ENCODE assay signal across 1 cellular context in the genomic region with DNA sequence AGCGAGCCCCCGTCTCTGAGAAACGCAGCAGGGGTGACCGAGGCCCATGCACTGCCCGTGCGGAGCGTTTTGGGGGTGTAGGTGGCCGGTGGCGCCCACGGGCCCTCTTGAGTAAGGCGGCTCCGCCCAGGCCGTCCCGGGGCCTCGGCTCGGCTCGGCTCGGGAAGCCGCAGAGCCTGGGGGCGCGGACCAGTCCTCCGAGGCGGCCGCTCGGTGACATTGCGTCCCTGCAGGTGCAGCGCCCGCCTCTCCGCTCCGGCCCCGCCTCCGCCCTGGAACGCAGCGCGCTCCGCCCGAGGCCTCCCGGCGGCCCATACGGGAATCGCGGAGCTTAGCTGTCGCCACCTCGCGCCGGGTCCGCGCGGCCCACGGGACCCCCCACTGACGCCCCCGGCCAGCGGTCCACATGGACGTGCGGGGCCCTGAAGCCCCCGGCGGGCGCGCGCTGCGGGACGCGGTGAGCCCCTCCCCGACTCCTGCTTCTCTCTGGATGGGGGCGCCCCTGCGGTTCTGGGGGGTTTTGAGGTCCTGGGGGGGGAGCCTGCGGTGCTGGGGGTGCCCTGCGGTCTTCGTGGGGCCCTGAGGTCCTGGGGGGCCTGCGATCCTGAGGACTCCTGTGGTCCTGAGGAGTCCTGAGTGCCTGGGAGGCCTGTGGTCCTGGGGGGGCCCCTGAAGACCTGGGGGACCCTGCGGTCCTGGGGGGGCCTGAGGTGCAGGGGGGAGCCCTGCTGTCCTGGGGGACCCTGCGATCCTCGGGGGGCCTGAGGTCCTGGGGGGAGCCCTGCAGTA.
TF ChIP-seq lines count a peak whose summit lies in the region.

A gene (plus strand): TSS at position 314 of the 789 bp plus-strand sequence. CDS start 93 bp downstream, at position 407.

TF ChIP-seq in HepG2, 621 proteins besides CTCF, POLR2A, EP300 and RAD21 (continued from another document and continues in another):
- TF ChIP-seq DMAP1 (CRISPR knock-in tag; IDR thresholded peaks at IDR 0.05), result no peak
- TF ChIP-seq ZSCAN22 (CRISPR knock-in tag; IDR thresholded peaks at IDR 0.05), result 0 out of 2 replicates have a peak, but pooled peaks have one; percentile 30
- no peak for TF ChIP-seq ZNF577 (CRISPR knock-in tag; IDR thresholded peaks at IDR 0.05; ENCODE audit: borderline replicate concordance, low read depth)
- TF ChIP-seq, protein P1, sequence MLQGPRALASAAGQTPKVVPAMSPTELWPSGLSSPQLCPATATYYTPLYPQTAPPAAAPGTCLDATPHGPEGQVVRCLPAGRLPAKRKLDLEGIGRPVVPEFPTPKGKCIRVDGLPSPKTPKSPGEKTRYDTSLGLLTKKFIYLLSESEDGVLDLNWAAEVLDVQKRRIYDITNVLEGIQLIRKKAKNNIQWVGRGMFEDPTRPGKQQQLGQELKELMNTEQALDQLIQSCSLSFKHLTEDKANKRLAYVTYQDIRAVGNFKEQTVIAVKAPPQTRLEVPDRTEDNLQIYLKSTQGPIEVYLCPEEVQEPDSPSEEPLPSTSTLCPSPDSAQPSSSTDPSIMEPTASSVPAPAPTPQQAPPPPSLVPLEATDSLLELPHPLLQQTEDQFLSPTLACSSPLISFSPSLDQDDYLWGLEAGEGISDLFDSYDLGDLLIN (CRISPR knock-in tag; IDR thresholded peaks at IDR 0.05; ENCODE audit: borderline replicate concordance), result peak; percentile 26; the same call in 1 of the 2 replicates
- TF ChIP-seq, protein P2, sequence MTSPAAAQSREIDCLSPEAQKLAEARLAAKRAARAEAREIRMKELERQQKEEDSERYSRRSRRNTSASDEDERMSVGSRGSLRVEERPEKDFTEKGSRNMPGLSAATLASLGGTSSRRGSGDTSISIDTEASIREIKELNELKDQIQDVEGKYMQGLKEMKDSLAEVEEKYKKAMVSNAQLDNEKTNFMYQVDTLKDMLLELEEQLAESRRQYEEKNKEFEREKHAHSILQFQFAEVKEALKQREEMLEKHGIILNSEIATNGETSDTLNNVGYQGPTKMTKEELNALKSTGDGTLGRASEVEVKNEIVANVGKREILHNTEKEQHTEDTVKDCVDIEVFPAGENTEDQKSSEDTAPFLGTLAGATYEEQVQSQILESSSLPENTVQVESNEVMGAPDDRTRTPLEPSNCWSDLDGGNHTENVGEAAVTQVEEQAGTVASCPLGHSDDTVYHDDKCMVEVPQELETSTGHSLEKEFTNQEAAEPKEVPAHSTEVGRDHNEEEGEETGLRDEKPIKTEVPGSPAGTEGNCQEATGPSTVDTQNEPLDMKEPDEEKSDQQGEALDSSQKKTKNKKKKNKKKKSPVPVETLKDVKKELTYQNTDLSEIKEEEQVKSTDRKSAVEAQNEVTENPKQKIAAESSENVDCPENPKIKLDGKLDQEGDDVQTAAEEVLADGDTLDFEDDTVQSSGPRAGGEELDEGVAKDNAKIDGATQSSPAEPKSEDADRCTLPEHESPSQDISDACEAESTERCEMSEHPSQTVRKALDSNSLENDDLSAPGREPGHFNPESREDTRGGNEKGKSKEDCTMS (CRISPR knock-in tag; conservative IDR thresholded peaks at IDR 0.05), result no peak
- no peak for TF ChIP-seq YEATS2 (CRISPR knock-in tag; IDR thresholded peaks at IDR 0.05; ENCODE audit: borderline replicate concordance)
- no peak for TF ChIP-seq RAD51 (IDR thresholded peaks at IDR 0.05; ENCODE audit: borderline replicate concordance)
- peak; percentile 55 for TF ChIP-seq MED8 (CRISPR knock-in tag; IDR thresholded peaks at IDR 0.05; ENCODE audit: insufficient replicate concordance)
- TF ChIP-seq RCOR2 (CRISPR knock-in tag; IDR thresholded peaks at IDR 0.05), result no peak
- no peak for TF ChIP-seq POLR2AphosphoS2 (IDR thresholded peaks at IDR 0.05; ENCODE audit: low read depth, low read length)
- no peak for TF ChIP-seq FOXK2 (IDR thresholded peaks at IDR 0.05)
- TF ChIP-seq SPEN (CRISPR knock-in tag; IDR thresholded peaks at IDR 0.05; ENCODE audit: low read depth), result 0 out of 2 replicates have a peak, but pooled peaks have one; percentile 33
- TF ChIP-seq TSC22D2 (CRISPR knock-in tag; IDR thresholded peaks at IDR 0.05; ENCODE audit: borderline replicate concordance), result no peak
- no peak for TF ChIP-seq KLF11 (CRISPR knock-in tag; IDR thresholded peaks at IDR 0.05)
- TF ChIP-seq MBNL3 (CRISPR knock-in tag; conservative IDR thresholded peaks at IDR 0.05), result no peak
- TF ChIP-seq, protein P3, sequence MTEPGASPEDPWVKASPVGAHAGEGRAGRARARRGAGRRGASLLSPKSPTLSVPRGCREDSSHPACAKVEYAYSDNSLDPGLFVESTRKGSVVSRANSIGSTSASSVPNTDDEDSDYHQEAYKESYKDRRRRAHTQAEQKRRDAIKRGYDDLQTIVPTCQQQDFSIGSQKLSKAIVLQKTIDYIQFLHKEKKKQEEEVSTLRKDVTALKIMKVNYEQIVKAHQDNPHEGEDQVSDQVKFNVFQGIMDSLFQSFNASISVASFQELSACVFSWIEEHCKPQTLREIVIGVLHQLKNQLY (CRISPR knock-in tag; IDR thresholded peaks at IDR 0.05), result no peak
- peak; percentile 28; the same call in 1 of the 2 replicates for TF ChIP-seq SMAD1 (CRISPR knock-in tag; IDR thresholded peaks at IDR 0.05; ENCODE audit: borderline replicate concordance, low read depth)
- no peak; the same call in 1 of the 2 replicates for TF ChIP-seq PHF8 (CRISPR knock-in tag; IDR thresholded peaks at IDR 0.05)
- TF ChIP-seq, protein P4, sequence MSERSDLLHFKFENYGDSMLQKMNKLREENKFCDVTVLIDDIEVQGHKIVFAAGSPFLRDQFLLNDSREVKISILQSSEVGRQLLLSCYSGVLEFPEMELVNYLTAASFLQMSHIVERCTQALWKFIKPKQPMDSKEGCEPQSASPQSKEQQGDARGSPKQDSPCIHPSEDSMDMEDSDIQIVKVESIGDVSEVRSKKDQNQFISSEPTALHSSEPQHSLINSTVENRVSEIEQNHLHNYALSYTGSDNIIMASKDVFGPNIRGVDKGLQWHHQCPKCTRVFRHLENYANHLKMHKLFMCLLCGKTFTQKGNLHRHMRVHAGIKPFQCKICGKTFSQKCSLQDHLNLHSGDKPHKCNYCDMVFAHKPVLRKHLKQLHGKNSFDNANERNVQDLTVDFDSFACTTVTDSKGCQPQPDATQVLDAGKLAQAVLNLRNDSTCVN (CRISPR knock-in tag; IDR thresholded peaks at IDR 0.05; ENCODE audit: borderline replicate concordance), result 0 out of 2 replicates have a peak, but pooled peaks have one; percentile 67
- TF ChIP-seq ZNF652 (CRISPR knock-in tag; IDR thresholded peaks at IDR 0.05; ENCODE audit: borderline replicate concordance, low read depth), result no peak
- TF ChIP-seq HMGA1 (CRISPR knock-in tag; conservative IDR thresholded peaks at IDR 0.05), result no peak
- no peak for TF ChIP-seq HDAC6 (IDR thresholded peaks at IDR 0.05; ENCODE audit: low read depth, low read length)
- no peak for TF ChIP-seq MAFG (CRISPR knock-in tag; IDR thresholded peaks at IDR 0.05)
- TF ChIP-seq, protein P5, sequence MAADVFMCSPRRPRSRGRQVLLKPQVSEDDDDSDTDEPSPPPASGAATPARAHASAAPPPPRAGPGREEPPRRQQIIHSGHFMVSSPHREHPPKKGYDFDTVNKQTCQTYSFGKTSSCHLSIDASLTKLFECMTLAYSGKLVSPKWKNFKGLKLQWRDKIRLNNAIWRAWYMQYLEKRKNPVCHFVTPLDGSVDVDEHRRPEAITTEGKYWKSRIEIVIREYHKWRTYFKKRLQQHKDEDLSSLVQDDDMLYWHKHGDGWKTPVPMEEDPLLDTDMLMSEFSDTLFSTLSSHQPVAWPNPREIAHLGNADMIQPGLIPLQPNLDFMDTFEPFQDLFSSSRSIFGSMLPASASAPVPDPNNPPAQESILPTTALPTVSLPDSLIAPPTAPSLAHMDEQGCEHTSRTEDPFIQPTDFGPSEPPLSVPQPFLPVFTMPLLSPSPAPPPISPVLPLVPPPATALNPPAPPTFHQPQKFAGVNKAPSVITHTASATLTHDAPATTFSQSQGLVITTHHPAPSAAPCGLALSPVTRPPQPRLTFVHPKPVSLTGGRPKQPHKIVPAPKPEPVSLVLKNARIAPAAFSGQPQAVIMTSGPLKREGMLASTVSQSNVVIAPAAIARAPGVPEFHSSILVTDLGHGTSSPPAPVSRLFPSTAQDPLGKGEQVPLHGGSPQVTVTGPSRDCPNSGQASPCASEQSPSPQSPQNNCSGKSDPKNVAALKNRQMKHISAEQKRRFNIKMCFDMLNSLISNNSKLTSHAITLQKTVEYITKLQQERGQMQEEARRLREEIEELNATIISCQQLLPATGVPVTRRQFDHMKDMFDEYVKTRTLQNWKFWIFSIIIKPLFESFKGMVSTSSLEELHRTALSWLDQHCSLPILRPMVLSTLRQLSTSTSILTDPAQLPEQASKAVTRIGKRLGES (CRISPR knock-in tag; IDR thresholded peaks at IDR 0.05; ENCODE audit: borderline replicate concordance), result 0 out of 2 replicates have a peak, but pooled peaks have one; percentile 28
- no peak; the same call in 1 of the 2 replicates for TF ChIP-seq ZNF776 (CRISPR knock-in tag; IDR thresholded peaks at IDR 0.05)
- TF ChIP-seq SOX6 (IDR thresholded peaks at IDR 0.05), result no peak
- no peak; the same call in 1 of the 2 replicates for TF ChIP-seq SOX6 (CRISPR knock-in tag; IDR thresholded peaks at IDR 0.05)
- TF ChIP-seq, protein P6, sequence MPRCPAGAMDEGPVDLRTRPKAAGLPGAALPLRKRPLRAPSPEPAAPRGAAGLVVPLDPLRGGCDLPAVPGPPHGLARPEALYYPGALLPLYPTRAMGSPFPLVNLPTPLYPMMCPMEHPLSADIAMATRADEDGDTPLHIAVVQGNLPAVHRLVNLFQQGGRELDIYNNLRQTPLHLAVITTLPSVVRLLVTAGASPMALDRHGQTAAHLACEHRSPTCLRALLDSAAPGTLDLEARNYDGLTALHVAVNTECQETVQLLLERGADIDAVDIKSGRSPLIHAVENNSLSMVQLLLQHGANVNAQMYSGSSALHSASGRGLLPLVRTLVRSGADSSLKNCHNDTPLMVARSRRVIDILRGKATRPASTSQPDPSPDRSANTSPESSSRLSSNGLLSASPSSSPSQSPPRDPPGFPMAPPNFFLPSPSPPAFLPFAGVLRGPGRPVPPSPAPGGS (CRISPR knock-in tag; IDR thresholded peaks at IDR 0.05), result peak; percentile 75; the same call in 1 of the 2 replicates
- TF ChIP-seq RXRB (CRISPR knock-in tag; IDR thresholded peaks at IDR 0.05; ENCODE audit: borderline replicate concordance), result no peak
- no peak for TF ChIP-seq GFI1 (CRISPR knock-in tag; IDR thresholded peaks at IDR 0.05; ENCODE audit: borderline replicate concordance)
- peak; percentile 43; the same call in 1 of the 2 replicates for TF ChIP-seq CBFB (CRISPR knock-in tag; IDR thresholded peaks at IDR 0.05)
- no peak; the same call in 1 of the 2 replicates for TF ChIP-seq ZNF878 (CRISPR knock-in tag; IDR thresholded peaks at IDR 0.05)
- peak; percentile 77; the same call in 1 of the 2 replicates for TF ChIP-seq HES4 (CRISPR knock-in tag; IDR thresholded peaks at IDR 0.05; ENCODE audit: borderline replicate concordance)
- TF ChIP-seq, protein P7, sequence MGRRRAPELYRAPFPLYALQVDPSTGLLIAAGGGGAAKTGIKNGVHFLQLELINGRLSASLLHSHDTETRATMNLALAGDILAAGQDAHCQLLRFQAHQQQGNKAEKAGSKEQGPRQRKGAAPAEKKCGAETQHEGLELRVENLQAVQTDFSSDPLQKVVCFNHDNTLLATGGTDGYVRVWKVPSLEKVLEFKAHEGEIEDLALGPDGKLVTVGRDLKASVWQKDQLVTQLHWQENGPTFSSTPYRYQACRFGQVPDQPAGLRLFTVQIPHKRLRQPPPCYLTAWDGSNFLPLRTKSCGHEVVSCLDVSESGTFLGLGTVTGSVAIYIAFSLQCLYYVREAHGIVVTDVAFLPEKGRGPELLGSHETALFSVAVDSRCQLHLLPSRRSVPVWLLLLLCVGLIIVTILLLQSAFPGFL (CRISPR knock-in tag; IDR thresholded peaks at IDR 0.05), result no peak
- TF ChIP-seq SNAPC2 (CRISPR knock-in tag; IDR thresholded peaks at IDR 0.05), result no peak
- TF ChIP-seq, protein P8, sequence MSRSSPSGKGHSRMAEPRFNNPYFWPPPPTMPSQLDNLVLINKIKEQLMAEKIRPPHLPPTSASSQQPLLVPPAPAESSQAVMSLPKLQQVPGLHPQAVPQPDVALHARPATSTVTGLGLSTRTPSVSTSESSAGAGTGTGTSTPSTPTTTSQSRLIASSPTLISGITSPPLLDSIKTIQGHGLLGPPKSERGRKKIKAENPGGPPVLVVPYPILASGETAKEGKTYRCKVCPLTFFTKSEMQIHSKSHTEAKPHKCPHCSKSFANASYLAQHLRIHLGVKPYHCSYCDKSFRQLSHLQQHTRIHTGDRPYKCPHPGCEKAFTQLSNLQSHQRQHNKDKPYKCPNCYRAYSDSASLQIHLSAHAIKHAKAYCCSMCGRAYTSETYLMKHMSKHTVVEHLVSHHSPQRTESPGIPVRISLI (CRISPR knock-in tag; IDR thresholded peaks at IDR 0.05; ENCODE audit: borderline replicate concordance), result no peak; the same call in 1 of the 2 replicates
- TF ChIP-seq HOXA3 (CRISPR knock-in tag; IDR thresholded peaks at IDR 0.05), result peak; percentile 40
- no peak for TF ChIP-seq HCFC1 (IDR thresholded peaks at IDR 0.05; ENCODE audit: low read depth, low read length)
- no peak for TF ChIP-seq ZNF20 (CRISPR knock-in tag; IDR thresholded peaks at IDR 0.05)
- no peak for TF ChIP-seq CENPX (CRISPR knock-in tag; IDR thresholded peaks at IDR 0.05)
- TF ChIP-seq SETDB1 (CRISPR knock-in tag; IDR thresholded peaks at IDR 0.05; ENCODE audit: borderline replicate concordance), result no peak
- TF ChIP-seq, protein P9, sequence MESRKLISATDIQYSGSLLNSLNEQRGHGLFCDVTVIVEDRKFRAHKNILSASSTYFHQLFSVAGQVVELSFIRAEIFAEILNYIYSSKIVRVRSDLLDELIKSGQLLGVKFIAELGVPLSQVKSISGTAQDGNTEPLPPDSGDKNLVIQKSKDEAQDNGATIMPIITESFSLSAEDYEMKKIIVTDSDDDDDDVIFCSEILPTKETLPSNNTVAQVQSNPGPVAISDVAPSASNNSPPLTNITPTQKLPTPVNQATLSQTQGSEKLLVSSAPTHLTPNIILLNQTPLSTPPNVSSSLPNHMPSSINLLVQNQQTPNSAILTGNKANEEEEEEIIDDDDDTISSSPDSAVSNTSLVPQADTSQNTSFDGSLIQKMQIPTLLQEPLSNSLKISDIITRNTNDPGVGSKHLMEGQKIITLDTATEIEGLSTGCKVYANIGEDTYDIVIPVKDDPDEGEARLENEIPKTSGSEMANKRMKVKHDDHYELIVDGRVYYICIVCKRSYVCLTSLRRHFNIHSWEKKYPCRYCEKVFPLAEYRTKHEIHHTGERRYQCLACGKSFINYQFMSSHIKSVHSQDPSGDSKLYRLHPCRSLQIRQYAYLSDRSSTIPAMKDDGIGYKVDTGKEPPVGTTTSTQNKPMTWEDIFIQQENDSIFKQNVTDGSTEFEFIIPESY (CRISPR knock-in tag; IDR thresholded peaks at IDR 0.05), result 0 out of 2 replicates have a peak, but pooled peaks have one; percentile 23
- TF ChIP-seq CC2D1A (CRISPR knock-in tag; IDR thresholded peaks at IDR 0.05), result no peak
- TF ChIP-seq ZSCAN30 (CRISPR knock-in tag; IDR thresholded peaks at IDR 0.05), result no peak
- TF ChIP-seq, protein P10, sequence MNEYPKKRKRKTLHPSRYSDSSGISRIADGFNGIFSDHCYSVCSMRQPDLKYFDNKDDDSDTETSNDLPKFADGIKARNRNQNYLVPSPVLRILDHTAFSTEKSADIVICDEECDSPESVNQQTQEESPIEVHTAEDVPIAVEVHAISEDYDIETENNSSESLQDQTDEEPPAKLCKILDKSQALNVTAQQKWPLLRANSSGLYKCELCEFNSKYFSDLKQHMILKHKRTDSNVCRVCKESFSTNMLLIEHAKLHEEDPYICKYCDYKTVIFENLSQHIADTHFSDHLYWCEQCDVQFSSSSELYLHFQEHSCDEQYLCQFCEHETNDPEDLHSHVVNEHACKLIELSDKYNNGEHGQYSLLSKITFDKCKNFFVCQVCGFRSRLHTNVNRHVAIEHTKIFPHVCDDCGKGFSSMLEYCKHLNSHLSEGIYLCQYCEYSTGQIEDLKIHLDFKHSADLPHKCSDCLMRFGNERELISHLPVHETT (CRISPR knock-in tag; conservative IDR thresholded peaks at IDR 0.05), result 0 out of 2 replicates have a peak, but pooled peaks have one; percentile 37
- no peak for TF ChIP-seq MAFK (conservative IDR thresholded peaks at IDR 0.05 in 1 of 2, IDR thresholded peaks at IDR 0.05 in 1 of 2; ENCODE audit: low read length in 2 of 2)
- no peak for TF ChIP-seq CCAR2 (optimal IDR thresholded peaks at IDR 0.05; ENCODE audit: low read depth, low read length)
